Comparison of ENCODE assay signal across 27 cellular contexts in genomic region chr10:120285408-120285807, GRCh38.
"Had no signal": no experiment of that assay in that cellular context is flagged by ENCODE, and none has a peak within 500 bp of the region (broad histone marks: within the 10 kb centered on the region; RNA-seq: fewer than 3 reads in every experiment).

No MANE protein-coding gene starts in this region.

- H3K9me3 ChIP-seq: stomach, suprapubic skin, testis, thoracic aorta, thyroid gland, tibial artery, tibial nerve, transverse colon, upper lobe of left lung, upper lobe of right lung, uterus, vagina had no signal

- DNase-seq: stimulated activated CD4-positive, alpha-beta T cell treated with anti-CD3 and anti-CD28 coated beads, Interleukin-2, amount 100 ng/mL, for 48 hours; stimulated activated CD4-positive, alpha-beta T cell treated with anti-CD3 and anti-CD28 coated beads, Interleukin-4, amount 100 ng/mL, for 1 hour; stimulated activated CD4-positive, alpha-beta T cell treated with anti-CD3 and anti-CD28 coated beads, Interleukin-4, amount 100 ng/mL, for 24 hours; stimulated activated CD4-positive, alpha-beta T cell treated with anti-CD3 and anti-CD28 coated beads, Interleukin-4, amount 100 ng/mL, for 4 hours; stimulated activated CD8-positive, alpha-beta memory T cell treated with anti-CD3 and anti-CD28 coated beads, Interleukin-4, amount 100 ng/mL, for 48 hours; stimulated activated naive B cell treated with anti-CD40 and anti-IgM and Interleukin-4, amounts not matched to agents 10 μg/mL and 1 μg/mL and 100 μg/mL, for 72 hours; stimulated activated naive CD4-positive, alpha-beta T cell; stimulated activated naive CD4-positive, alpha-beta T cell treated with Interleukin-2 at 50 U/mL for 16 hours; stimulated activated naive CD8-positive, alpha-beta T cell treated with anti-CD3 and anti-CD28 coated beads, Interleukin-15, amount 100 ng/mL, for 72 hours; stimulated activated naive CD8-positive, alpha-beta T cell treated with anti-CD3 and anti-CD28 coated beads, Interleukin-15, Interleukin-2, amounts not matched to agents 100 U/mL and 50 U/mL, for 24 hours; stomach; testis; thyroid gland; tibial artery; transverse colon; trophoblast cell; upper lobe of right lung; uterus had no signal

- H3K4me1 Mint-ChIP-seq: stimulated activated effector memory CD8-positive, alpha-beta T cell treated with anti-CD3 and anti-CD28 coated beads, Interleukin-12 subunit alpha, Interleukin-12 subunit beta, amount 100 ng/mL, for 72 hours; stimulated activated memory B cell treated with anti-CD40 and anti-IgM and Interleukin-4, amounts not matched to agents 10 μg/mL and 1 μg/mL and 100 μg/mL, for 72 hours; stimulated activated naive B cell treated with anti-CD40 and anti-IgM and Interleukin-4, amounts not matched to agents 10 μg/mL and 1 μg/mL and 100 μg/mL, for 72 hours; stimulated activated naive CD8-positive, alpha-beta T cell treated with anti-CD3 and anti-CD28 coated beads, Interleukin-15, amount 100 ng/mL, for 72 hours had no signal

- H3K27me3 Mint-ChIP-seq: stimulated activated memory B cell treated with anti-CD40 and anti-IgM and Interleukin-4, amounts not matched to agents 10 μg/mL and 1 μg/mL and 100 μg/mL, for 72 hours; stimulated activated naive CD8-positive, alpha-beta T cell treated with anti-CD3 and anti-CD28 coated beads, Interleukin-15, Interleukin-2, amounts not matched to agents 100 ng/mL and 50 ng/mL, for 24 hours had no signal

- H3K27ac Mint-ChIP-seq: stimulated activated effector memory CD8-positive, alpha-beta T cell treated with anti-CD3 and anti-CD28 coated beads, Interleukin-12 subunit alpha, Interleukin-12 subunit beta, amount 100 ng/mL, for 72 hours; stimulated activated memory B cell treated with anti-CD40 and anti-IgM and Interleukin-4, amounts not matched to agents 10 μg/mL and 1 μg/mL and 100 μg/mL, for 72 hours; stimulated activated naive B cell treated with anti-CD40 and anti-IgM and Interleukin-4, amounts not matched to agents 10 μg/mL and 1 μg/mL and 100 μg/mL, for 72 hours; stimulated activated naive CD8-positive, alpha-beta T cell treated with anti-CD3 and anti-CD28 coated beads, Interleukin-15, Interleukin-2, amounts not matched to agents 100 ng/mL and 50 ng/mL, for 24 hours; type B pancreatic cell had no signal

- H3K36me3 ChIP-seq: stomach, suprapubic skin, thoracic aorta, thyroid gland, tibial artery, tibial nerve, transverse colon, upper lobe of left lung, upper lobe of right lung, uterus, vagina had no signal

- H3K36me3 Mint-ChIP-seq: stimulated activated effector memory CD8-positive, alpha-beta T cell treated with anti-CD3 and anti-CD28 coated beads, Interleukin-12 subunit alpha, Interleukin-12 subunit beta, amount 100 ng/mL, for 72 hours; stimulated activated memory B cell treated with anti-CD40 and anti-IgM and Interleukin-4, amounts not matched to agents 10 μg/mL and 1 μg/mL and 100 μg/mL, for 72 hours; stimulated activated naive B cell treated with anti-CD40 and anti-IgM and Interleukin-4, amounts not matched to agents 10 μg/mL and 1 μg/mL and 100 μg/mL, for 72 hours; type B pancreatic cell had no signal

- H3K4me3 Mint-ChIP-seq: stimulated activated effector memory CD8-positive, alpha-beta T cell treated with anti-CD3 and anti-CD28 coated beads, Interleukin-12 subunit alpha, Interleukin-12 subunit beta, amount 100 ng/mL, for 72 hours; stimulated activated memory B cell treated with anti-CD40 and anti-IgM and Interleukin-4, amounts not matched to agents 10 μg/mL and 1 μg/mL and 100 μg/mL, for 72 hours; stimulated activated naive B cell treated with anti-CD40 and anti-IgM and Interleukin-4, amounts not matched to agents 10 μg/mL and 1 μg/mL and 100 μg/mL, for 72 hours; stimulated activated naive CD8-positive, alpha-beta T cell treated with anti-CD3 and anti-CD28 coated beads, Interleukin-15, amount 100 ng/mL, for 72 hours; stimulated activated naive CD8-positive, alpha-beta T cell treated with anti-CD3 and anti-CD28 coated beads, Interleukin-15, Interleukin-2, amounts not matched to agents 100 ng/mL and 50 ng/mL, for 24 hours; type B pancreatic cell had no signal

- H3K4me1 ChIP-seq: stomach, suprapubic skin, testis, thyroid gland, tibial artery, tibial nerve, transverse colon, upper lobe of left lung, upper lobe of right lung, uterus, vagina had no signal

- H3K27me3 ChIP-seq: stomach, suprapubic skin, testis, thyroid gland, tibial artery, tibial nerve, transverse colon, upper lobe of left lung, upper lobe of right lung, uterus, vagina had no signal

- H3K9me3 Mint-ChIP-seq: stimulated activated effector memory CD8-positive, alpha-beta T cell treated with anti-CD3 and anti-CD28 coated beads, Interleukin-12 subunit alpha, Interleukin-12 subunit beta, amount 100 ng/mL, for 72 hours; stimulated activated memory B cell treated with anti-CD40 and anti-IgM and Interleukin-4, amounts not matched to agents 10 μg/mL and 1 μg/mL and 100 μg/mL, for 72 hours; stimulated activated naive CD8-positive, alpha-beta T cell treated with anti-CD3 and anti-CD28 coated beads, Interleukin-15, amount 100 ng/mL, for 72 hours; stimulated activated naive CD8-positive, alpha-beta T cell treated with anti-CD3 and anti-CD28 coated beads, Interleukin-15, Interleukin-2, amounts not matched to agents 100 ng/mL and 50 ng/mL, for 24 hours; type B pancreatic cell had no signal

- H3K27ac ChIP-seq: stomach, suprapubic skin, testis, thoracic aorta, thyroid gland, tibial artery, tibial nerve, transverse colon, upper lobe of left lung, upper lobe of right lung, uterus, vagina had no signal

- ATAC-seq: stimulated activated memory B cell treated with anti-CD40 and anti-IgM and Interleukin-4, amounts not matched to agents 10 μg/mL and 1 μg/mL and 100 μg/mL, for 72 hours; stimulated activated naive B cell treated with anti-CD40 and anti-IgM and Interleukin-4, amounts not matched to agents 10 μg/mL and 1 μg/mL and 100 μg/mL, for 72 hours; stimulated activated naive CD8-positive, alpha-beta T cell treated with anti-CD3 and anti-CD28 coated beads, Interleukin-15, amount 100 ng/mL, for 72 hours; stimulated activated naive CD8-positive, alpha-beta T cell treated with anti-CD3 and anti-CD28 coated beads, Interleukin-15, Interleukin-2, amounts not matched to agents 100 U/mL and 50 U/mL, for 24 hours had no signal

- H3K4me3 ChIP-seq: stomach, suprapubic skin, testis, thoracic aorta, thyroid gland, tibial artery, tibial nerve, transverse colon, upper lobe of left lung, upper lobe of right lung, uterus, vagina had no signal
